Comparison of ENCODE assay signal across 18 cellular contexts in genomic region chr1:111793896-111794295, GRCh38.
"Had no signal": no experiment of that assay in that cellular context is flagged by ENCODE, and none has a peak within 500 bp of the region (broad histone marks: within the 10 kb centered on the region; RNA-seq: fewer than 3 reads in every experiment).

No MANE protein-coding gene starts in this region.

- H3K4me2 ChIP-seq: SK-N-SH had no signal

- H3K27ac Mint-ChIP-seq: T-cell; T-helper 1 cell treated with Interleukin-12 subunit alpha and Interleukin-12 subunit beta and Interleukin-4 antibody, amounts not matched to agents 30 μg/mL and 1 μg/mL, for 36 hours had no signal

- H3K9ac ChIP-seq: SK-N-SH had no signal

- ATAC-seq: T-cell had no signal

- H3K4me1 Mint-ChIP-seq: T-cell had no signal

- H3K36me3 Mint-ChIP-seq: T-cell had no signal

- DNase-seq: KBM-7, MV-4-11, NCI-H1048, NCI-H187, NCI-H2029, NCI-H2081 treated with DMSO at 0.1 percent for 48 hours, NCI-H2171, NCI-H345, NCI-H446 treated with DMSO at 0.1 percent for 48 hours, NCI-H526, Right ventricle myocardium superior, RPMI8226, SIG-M5, SK-N-SH, SW 1271, T-cell had no signal

- H3K9me3 Mint-ChIP-seq: T-cell; T-helper 1 cell treated with Interleukin-12 subunit alpha and Interleukin-12 subunit beta and Interleukin-4 antibody, amounts not matched to agents 30 μg/mL and 1 μg/mL, for 36 hours had no signal

- H3K4me3 Mint-ChIP-seq: T-cell; T-helper 1 cell treated with Interleukin-12 subunit alpha and Interleukin-12 subunit beta and Interleukin-4 antibody, amounts not matched to agents 30 μg/mL and 1 μg/mL, for 36 hours had no signal

- FAIRE-seq: RCC 7860 had no signal
